ENCODE assay signal across 8 cellular contexts in the genomic region with DNA sequence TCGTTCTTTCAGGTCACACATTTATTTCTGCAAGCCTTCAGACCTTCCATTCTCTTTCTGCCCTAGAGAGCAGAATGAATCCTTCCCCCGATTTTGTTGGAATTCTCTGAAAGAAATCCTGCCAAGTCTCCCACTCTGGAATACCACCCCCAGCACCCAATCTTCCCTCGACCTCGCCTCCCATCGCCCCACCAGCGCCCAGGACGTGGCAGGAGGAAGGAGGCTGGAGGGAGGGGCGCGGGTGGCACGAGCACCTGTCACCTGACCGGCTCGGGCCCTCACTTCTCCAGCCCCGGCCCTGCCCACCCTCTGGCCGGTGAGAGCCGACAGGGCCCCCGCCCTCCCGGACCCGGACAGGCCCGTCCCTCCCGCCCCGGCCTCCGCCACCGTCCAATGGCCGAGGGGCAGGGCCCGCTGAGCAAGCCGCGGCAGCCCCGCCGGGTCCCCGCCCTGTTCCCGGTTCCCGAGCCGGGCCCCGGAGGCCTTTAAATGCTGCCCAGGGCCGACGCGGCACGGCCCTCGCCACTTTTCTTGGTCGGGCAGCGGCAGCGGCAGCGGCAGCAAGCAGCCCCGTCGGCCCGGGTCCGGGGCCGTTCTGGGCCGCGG. TPM values are rescaled to one million over a fixed set of nuclear protein-coding genes. Genes with fewer than 3 reads are reported as not detected.
DNase-seq lines count a peak whose midpoint lies in the region; ATAC-seq, FAIRE-seq and TF ChIP-seq lines count a peak whose summit lies in the region.

A gene (plus strand): TSS at position 453 of the 606 bp plus-strand sequence. CDS start 384 bp downstream, outside the sequence.

- no peak for FAIRE-seq in urothelium cell line (lab: Jason Lieb, UNC)

- H3K27ac ChIP-seq in esophagus squamous epithelium (peak within 1 kb of the TSS; percentile 94 to 97 (median 96)), muscle layer of duodenum (ENCODE audit: low read length) (peak within 1 kb of the TSS; percentile 97)

- peak; percentile 42 to 53 for ATAC-seq in activated CD4-positive, CD25-positive, alpha-beta regulatory T cell treated with anti-CD3 and anti-CD28 coated beads, Interleukin-2, amount 50 U/mL, for 24 hours
- ATAC-seq in GM21723 (IDR thresholded peaks at IDR 0.05; ENCODE audit: unreplicated experiment) = peak; percentile 70

- no peak for TF ChIP-seq CTCF in esophagus squamous epithelium (IDR thresholded peaks at IDR 0.05)

- H3K36me3 ChIP-seq in esophagus squamous epithelium (peaks cover 0 to 28% (median 9%) of the 10 kb centered on the region in 3 donors), muscle layer of duodenum (ENCODE audit: control insufficient read depth in 1 of 2, insufficient read depth in 2 of 2, low read length in 2 of 2) (peaks cover 14 to 23% of the 10 kb centered on the region in 2 donors)

- H3K4me3 ChIP-seq in Jurkat, Clone E6-1 (ENCODE audit: low read length) = peak within 1 kb of the TSS; percentile 55
- H3K4me3 ChIP-seq in esophagus squamous epithelium = peak within 1 kb of the TSS; percentile 57 to 95 (median 90)
- H3K4me3 ChIP-seq in muscle layer of duodenum (ENCODE audit: low read depth in 1 of 2, low read length in 2 of 2) = peak within 1 kb of the TSS; percentile 69 to 86

- H3K4me1 ChIP-seq in esophagus squamous epithelium = peaks cover 6 to 39% (median 16%) of the 10 kb centered on the region in 3 donors
- H3K4me1 ChIP-seq in muscle layer of duodenum (ENCODE audit: control insufficient read depth in 1 of 2, insufficient read depth in 2 of 2, low read length in 2 of 2) = peaks cover 4 to 12% of the 10 kb centered on the region in 2 donors

- TF ChIP-seq POLR2A in esophagus squamous epithelium (IDR thresholded peaks at IDR 0.05) = peak in 2 of 4 donors; percentile 64 to 73

- 9 to 13% methylated on average over 3 to 6 of the region's 50 CpGs for WGBS in esophagus squamous epithelium, 2 donors

- no peaks in the 10 kb centered on the region for H3K9me3 ChIP-seq in esophagus squamous epithelium
- H3K9me3 ChIP-seq in muscle layer of duodenum (ENCODE audit: control insufficient read depth in 1 of 2, low read length in 2 of 2) = no peaks in the 10 kb centered on the region

- intact Hi-C loops in esophagus squamous epithelium (cut with DNase I) = no loop called here

- H3K27me3 ChIP-seq in esophagus squamous epithelium (no peaks in the 10 kb centered on the region), muscle layer of duodenum (ENCODE audit: low read depth, low read length) (no peaks in the 10 kb centered on the region)

- no peak for DNase-seq in activated CD4-positive, CD25-positive, alpha-beta regulatory T cell (lab: John Stamatoyannopoulos, UW)
- DNase-seq in Jurkat, Clone E6-1 (ENCODE audit: low read depth, low spot score) = no peak
- DNase-seq in activated CD4-positive, alpha-beta T cell treated with anti-CD3 and anti-CD28 coated beads, Interleukin-2, amount 50 U/mL, for 48 hours = peak; percentile 41 to 45
- DNase-seq in esophagus squamous epithelium (lab: John Stamatoyannopoulos, UW) (no peak), urothelium cell line (ENCODE audit: low spot score) (peak; percentile 89)

RNA-seq across cellular contexts. Expression of the gene that starts here (rescaled TPM):
- polyA plus RNA-seq in Jurkat, Clone E6-1 (2012; ENCODE audit: insufficient read depth, insufficient read length) = 20.8 TPM
- total RNA-seq in esophagus squamous epithelium = 10 to 100 TPM; 16.4 to 56.0 (median 33.5) TPM

Comparison
In these comparisons a context has a peak if more than half of its experiments do, and no peak if none do; other contexts are left out.
1. DNase-seq: peak in activated CD4-positive, alpha-beta T cell treated with anti-CD3 and anti-CD28 coated beads, Interleukin-2, amount 50 U/mL, for 48 hours (2 of 2) and urothelium cell line (single experiment); none in activated CD4-positive, CD25-positive, alpha-beta regulatory T cell (0 of 4), Jurkat, Clone E6-1 (single experiment) and esophagus squamous epithelium (single experiment).
2. Peak in every context shown above with its lines, with median percentiles within 50 percentile points of each other: H3K4me3 ChIP-seq.